Comparison of ENCODE assay signal across 20 cellular contexts in genomic region chr6:160103825-160104100, GRCh38. TPM values are rescaled to one million over a fixed set of nuclear protein-coding genes. Genes with fewer than 3 reads are reported as not detected.
"Had no signal": no experiment of that assay in that cellular context is flagged by ENCODE, and none has a peak within 500 bp of the region (broad histone marks: within the 10 kb centered on the region; RNA-seq: fewer than 3 reads in every experiment).

No MANE protein-coding gene starts in this region.

- H3K9me3 ChIP-seq: MG63 had no signal

- H3K27me3 Mint-ChIP-seq: activated CD4-positive, alpha-beta T cell treated with anti-CD3 and anti-CD28 coated beads, Interleukin-2, amount 10 ng/mL, durations not matched to agents 24 days and 14 days; activated CD8-positive, alpha-beta memory T cell treated with anti-CD3 and anti-CD28 coated beads, Interleukin-2, amount 10 ng/mL, durations not matched to agents 7 days and 5 days; activated naive CD4-positive, alpha-beta T cell treated with anti-CD3 and anti-CD28 coated beads, Interleukin-2, amount 50 U/mL, for 24 hours; activated T-cell treated with anti-CD3 and anti-CD28 coated beads, Interleukin-2, amount 50 U/mL, for 24 hours; T-helper 17 cell had no signal

- H3K27ac ChIP-seq: brain microvascular endothelial cell had no signal

- H3K27ac Mint-ChIP-seq: activated CD4-positive, alpha-beta T cell treated with anti-CD3 and anti-CD28 coated beads, Interleukin-2, amount 10 ng/mL, durations not matched to agents 24 days and 14 days; activated CD8-positive, alpha-beta memory T cell treated with anti-CD3 and anti-CD28 coated beads, Interleukin-2, amount 10 ng/mL, durations not matched to agents 7 days and 5 days; activated naive CD4-positive, alpha-beta T cell treated with anti-CD3 and anti-CD28 coated beads, Interleukin-2, amount 50 U/mL, for 24 hours; activated T-helper 1 cell treated with anti-CD3 and anti-CD28 coated beads, Interleukin-12 subunit alpha, Interleukin-12 subunit beta, Interleukin-2, Interleukin-4 antibody, amounts not matched to agents 30 ng/mL and 10 ng/mL and 1 ng/mL, durations not matched to agents 14 hours and 24 hours and 36 hours had no signal

- H3K4me1 Mint-ChIP-seq: WTC11 had no signal

- DNase-seq: activated CD4-positive, CD25-positive, alpha-beta regulatory T cell treated with anti-CD3 and anti-CD28 coated beads, Interleukin-2, amount 50 U/mL, for 72 hours; activated effector memory CD4-positive, alpha-beta T cell treated with Interleukin-2 at 50 U/mL for 16 hours; activated naive CD4-positive, alpha-beta T cell; activated T-cell treated with anti-CD3 and anti-CD28 coated beads, Interleukin-2, amount 50 U/mL, for 24 hours; NCI-H1417 treated with DMSO at 0.1 percent for 48 hours; NCI-H2107; NCI-H345; NCI-H510A; NCI-H526 treated with DMSO at 0.1 percent for 48 hours; SIG-M5; T-helper 17 cell; T-helper 9 cell had no signal

- H3K9me3 Mint-ChIP-seq: activated CD4-positive, alpha-beta T cell treated with anti-CD3 and anti-CD28 coated beads, Interleukin-2, amount 10 ng/mL, durations not matched to agents 24 days and 14 days; activated naive CD4-positive, alpha-beta T cell treated with anti-CD3 and anti-CD28 coated beads, Interleukin-2, amount 50 U/mL, for 24 hours; activated T-cell treated with anti-CD3 and anti-CD28 coated beads, Interleukin-2, amount 50 U/mL, for 24 hours; activated T-helper 1 cell treated with anti-CD3 and anti-CD28 coated beads, Interleukin-12 subunit alpha, Interleukin-12 subunit beta, Interleukin-2, Interleukin-4 antibody, amounts not matched to agents 30 ng/mL and 10 ng/mL and 1 ng/mL, durations not matched to agents 14 hours and 24 hours and 36 hours; WTC11 had no signal

- H3K27me3 ChIP-seq: brain microvascular endothelial cell, MG63 had no signal

- ATAC-seq: T-helper 17 cell had no signal

- H3K4me3 Mint-ChIP-seq: activated CD4-positive, alpha-beta T cell treated with anti-CD3 and anti-CD28 coated beads, Interleukin-2, amount 10 ng/mL, durations not matched to agents 24 days and 14 days; activated CD8-positive, alpha-beta memory T cell treated with anti-CD3 and anti-CD28 coated beads, Interleukin-2, amount 10 ng/mL, durations not matched to agents 7 days and 5 days; activated naive CD4-positive, alpha-beta T cell treated with anti-CD3 and anti-CD28 coated beads, Interleukin-2, amount 50 U/mL, for 24 hours; activated T-cell treated with anti-CD3 and anti-CD28 coated beads, Interleukin-2, amount 50 U/mL, for 24 hours; activated T-helper 1 cell treated with anti-CD3 and anti-CD28 coated beads, Interleukin-12 subunit alpha, Interleukin-12 subunit beta, Interleukin-2, Interleukin-4 antibody, amounts not matched to agents 30 ng/mL and 10 ng/mL and 1 ng/mL, durations not matched to agents 14 hours and 24 hours and 36 hours; T-helper 17 cell; WTC11 had no signal

- H3K4me3 ChIP-seq: MG63 had no signal

RNA-seq across cellular contexts. Expression of gene SLC22A1, which starts 17.9 kb away (rescaled TPM):
- total RNA-seq: OCI-LY7 had no signal
